ENCODE assay signal across 8 cellular contexts in genomic region chr22:46233231-46233630, GRCh38. TPM values are rescaled to one million over a fixed set of nuclear protein-coding genes. Genes with fewer than 3 reads are reported as not detected.
DNase-seq lines count a peak whose midpoint lies in the region; ATAC-seq and TF ChIP-seq lines count a peak whose summit lies in the region.

No MANE protein-coding gene starts in this region.

- H4K8ac ChIP-seq in IMR-90 (ENCODE audit: low read depth in 2 of 2, low read length in 2 of 2): no peak overlapping the region

- dilution Hi-C loops in IMR-90 (cut with HindIII; ENCODE audit: low sequenced_read_pairs, unreplicated experiment): no loop called here

- H3K18ac ChIP-seq in IMR-90 (ENCODE audit: low read depth, low read length): no peak overlapping the region

- H4K5ac ChIP-seq in IMR-90 (ENCODE audit: low read depth, low read length): no peak overlapping the region

- H2AFZ ChIP-seq in IMR-90 (replicated peaks; ENCODE audit: low read length, poor library complexity): peak overlapping the region; percentile 8

- H3K4ac ChIP-seq in IMR-90 (ENCODE audit: low read depth, low read length): no peak overlapping the region

- CTCF ChIA-PET in IMR-90 (lab: Yijun Ruan, JAX) (no interaction called here), activated B cell treated with CpG ODN at 0.5 μM for 24 hours (lab: Charles Lee) (no interaction called here)
- CTCF ChIA-PET in activated CD8-positive, alpha-beta memory T cell treated with anti-CD3 and anti-CD28 coated beads, Interleukin-2, amount 10 ng/mL, durations not matched to agents 7 days and 5 days (lab: Charles Lee): no interaction called here

- no peak overlapping the region for H2BK120ac ChIP-seq in IMR-90 (ENCODE audit: low read depth, low read length)

- H3K36me3 ChIP-seq in IMR-90 (ENCODE audit: control insufficient read depth, insufficient read depth, low read length) (peaks cover 15% of the 10 kb centered on the region), skeletal muscle satellite cell (ENCODE audit: insufficient read depth, low read length) (peaks cover 5% of the 10 kb centered on the region)

- H3K27ac ChIP-seq in IMR-90 (ENCODE audit: insufficient read depth, low read length): no peak overlapping the region

- H2BK20ac ChIP-seq in IMR-90 (ENCODE audit: low read depth, low read length): no peak overlapping the region

- POLR2A ChIA-PET in IMR-90 (lab: Charles Lee; ENCODE audit: unreplicated experiment) (no interaction called here), activated B cell treated with CpG ODN at 0.5 μM for 24 hours (lab: Charles Lee) (no interaction called here)

- TF ChIP-seq CTCF in IMR-90 (conservative IDR thresholded peaks at IDR 0.05; ENCODE audit: low read depth, low read length) (no peak), activated B cell treated with CpG ODN at 0.5 μM for 24 hours (IDR thresholded peaks at IDR 0.05) (no peak)

- no peaks in the 10 kb centered on the region for H3K27me3 Mint-ChIP-seq in activated B cell treated with CpG ODN at 0.5 μM for 24 hours
- H3K27me3 Mint-ChIP-seq in activated CD8-positive, alpha-beta memory T cell treated with anti-CD3 and anti-CD28 coated beads, Interleukin-2, amount 10 ng/mL, durations not matched to agents 7 days and 5 days: no peaks in the 10 kb centered on the region

- no peaks in the 10 kb centered on the region for H3K79me1 ChIP-seq in IMR-90 (ENCODE audit: low read depth in 1 of 2, low read length in 2 of 2)

- no peak overlapping the region for H3K4me2 ChIP-seq in IMR-90 (ENCODE audit: low read depth, low read length)
- H3K4me2 ChIP-seq in skeletal muscle satellite cell (ENCODE audit: low read length): peak overlapping the region; percentile 73

- no peak overlapping the region for H3K4me3 Mint-ChIP-seq in activated B cell treated with CpG ODN at 0.5 μM for 24 hours
- H3K4me3 Mint-ChIP-seq in activated CD8-positive, alpha-beta memory T cell treated with anti-CD3 and anti-CD28 coated beads, Interleukin-2, amount 10 ng/mL, durations not matched to agents 7 days and 5 days: no peak overlapping the region

- 0 out of 2 replicates have a peak overlapping the region, but pooled peaks have one; percentile 21 for H3K14ac ChIP-seq in IMR-90 (replicated peaks; ENCODE audit: low read depth, low read length)

- no peak overlapping the region for H2AK5ac ChIP-seq in IMR-90 (ENCODE audit: low read depth, low read length)

- H4K20me1 ChIP-seq in IMR-90 (ENCODE audit: insufficient read depth, low read length): peaks cover 3% of the 10 kb centered on the region; the same call in 1 of the 2 replicates

- TF ChIP-seq RAD21 in IMR-90 (IDR thresholded peaks at IDR 0.05; ENCODE audit: low read length): no peak

- H3K27me3 ChIP-seq in IMR-90 (ENCODE audit: control insufficient read depth, insufficient read depth, low read length): no peaks in the 10 kb centered on the region
- no peaks in the 10 kb centered on the region for H3K27me3 ChIP-seq in skeletal muscle satellite cell (ENCODE audit: control insufficient read depth, insufficient read depth, low read length)

- DNase-seq in IMR-90 (peak; percentile 29), activated B cell treated with CpG ODN at 0.5 μM for 24 hours (no peak), left cardiac atrium (peak; percentile 61)
- DNase-seq in activated CD8-positive, alpha-beta memory T cell treated with anti-CD3 and anti-CD28 coated beads, Interleukin-2, amount 10 ng/mL, durations not matched to agents 7 days and 5 days: no peak

- peaks cover 12% of the 10 kb centered on the region for H3K9me1 ChIP-seq in IMR-90 (ENCODE audit: insufficient read depth, low read length)

- no peaks in the 10 kb centered on the region for H3K9me3 ChIP-seq in IMR-90 (ENCODE audit: control insufficient read depth, insufficient read depth, low read length)
- no peaks in the 10 kb centered on the region for H3K9me3 ChIP-seq in skeletal muscle satellite cell (replicated peaks; ENCODE audit: low read length)

- no peak for TF ChIP-seq POLR2A in IMR-90 (IDR thresholded peaks at IDR 0.05; ENCODE audit: low read depth, low read length)

- no peaks in the 10 kb centered on the region for H3K9me3 Mint-ChIP-seq in activated B cell treated with CpG ODN at 0.5 μM for 24 hours
- H3K9me3 Mint-ChIP-seq in activated CD8-positive, alpha-beta memory T cell treated with anti-CD3 and anti-CD28 coated beads, Interleukin-2, amount 10 ng/mL, durations not matched to agents 7 days and 5 days (ENCODE audit: low read depth): no peaks in the 10 kb centered on the region

- no peak overlapping the region for H3K56ac ChIP-seq in IMR-90 (ENCODE audit: extremely low read depth, insufficient read depth, low read length)

- no peak overlapping the region for H2BK15ac ChIP-seq in IMR-90 (ENCODE audit: low read depth, low read length)

- H2BK5ac ChIP-seq in IMR-90 (ENCODE audit: low read depth, low read length, poor library complexity, severe bottlenecking): no peak overlapping the region

- H3K4me1 ChIP-seq in IMR-90 (ENCODE audit: control insufficient read depth, insufficient read depth, low read length): peaks cover 7% of the 10 kb centered on the region
- H3K4me1 ChIP-seq in skeletal muscle satellite cell (ENCODE audit: control insufficient read depth, insufficient read depth, low read length): peaks cover 11% of the 10 kb centered on the region

- no TSS peak for BruUV-seq in IMR-90 (replicated peaks; lab: Mats Ljungman, UMichigan)

- H3K27ac Mint-ChIP-seq in activated B cell treated with CpG ODN at 0.5 μM for 24 hours: no peak overlapping the region
- no peak overlapping the region for H3K27ac Mint-ChIP-seq in activated CD8-positive, alpha-beta memory T cell treated with anti-CD3 and anti-CD28 coated beads, Interleukin-2, amount 10 ng/mL, durations not matched to agents 7 days and 5 days

- H3K9ac ChIP-seq in IMR-90 (ENCODE audit: low read depth, low read length): no peak overlapping the region
- H3K9ac ChIP-seq in skeletal muscle satellite cell (ENCODE audit: low read depth, low read length): no peak overlapping the region

- in situ Hi-C loops in IMR-90 (cut with MboI; ENCODE audit: low sequenced_read_pairs): no loop called here

- H3K36me3 Mint-ChIP-seq in activated B cell treated with CpG ODN at 0.5 μM for 24 hours (ENCODE audit: low read depth): peaks cover 32% of the 10 kb centered on the region
- H3K36me3 Mint-ChIP-seq in activated CD8-positive, alpha-beta memory T cell treated with anti-CD3 and anti-CD28 coated beads, Interleukin-2, amount 10 ng/mL, durations not matched to agents 7 days and 5 days: peaks cover 15% of the 10 kb centered on the region

- H3K4me1 Mint-ChIP-seq in activated B cell treated with CpG ODN at 0.5 μM for 24 hours: peaks cover 1% of the 10 kb centered on the region
- no peaks in the 10 kb centered on the region for H3K4me1 Mint-ChIP-seq in activated CD8-positive, alpha-beta memory T cell treated with anti-CD3 and anti-CD28 coated beads, Interleukin-2, amount 10 ng/mL, durations not matched to agents 7 days and 5 days

- intact Hi-C loops in IMR-90 (cut with micrococcal nuclease) (no loop called here), activated B cell treated with CpG ODN at 0.5 μM for 24 hours (cut with micrococcal nuclease) (no loop called here), left cardiac atrium (cut with DNase I) (no loop called here)

- no peak overlapping the region for H4K91ac ChIP-seq in IMR-90 (ENCODE audit: insufficient read depth, low read depth, low read length)

- WGBS in IMR-90 (ENCODE audit: extremely low coverage in 2 of 2, insufficient read length in 1 of 2), 2 experiments: no CpG with 5 or more reads among the region's 9 CpGs

- ATAC-seq in IMR-90 (ENCODE audit: low read depth) (peak; percentile 48), activated B cell treated with CpG ODN at 0.5 μM for 24 hours (ENCODE audit: low read depth) (peak; percentile 47), left cardiac atrium (peak; percentile 86 to 95), HG03159 (IDR thresholded peaks at IDR 0.05; ENCODE audit: unreplicated experiment) (no peak), HG03457 (IDR thresholded peaks at IDR 0.05; ENCODE audit: unreplicated experiment) (no peak), GM21619 (IDR thresholded peaks at IDR 0.05; ENCODE audit: unreplicated experiment) (no peak)
- ATAC-seq in activated CD8-positive, alpha-beta memory T cell treated with anti-CD3 and anti-CD28 coated beads, Interleukin-2, amount 10 ng/mL, durations not matched to agents 7 days and 5 days: no peak

- H2AK9ac ChIP-seq in IMR-90 (replicated peaks; ENCODE audit: low read depth, low read length, poor library complexity): peak overlapping the region; percentile 44

- H3K4me3 ChIP-seq in IMR-90 (ENCODE audit: insufficient read depth, low read depth, low read length) (no peak overlapping the region), skeletal muscle satellite cell (ENCODE audit: low read length) (peak overlapping the region; percentile 28)

- no peak overlapping the region for H3K23ac ChIP-seq in IMR-90 (ENCODE audit: low read depth, low read length)

RNA-seq across cellular contexts. Expression of gene CDPF1, which starts 16.9 kb away (rescaled TPM):
- total RNA-seq in IMR-90 (2012; rRNA removed): 8.9 and 11.5 TPM in 2 replicates
- polyA plus RNA-seq in IMR-90 (2012; rRNA removed): 14.5 and 18.6 TPM in 2 replicates
- 14.2 and 21.5 TPM in 2 replicates for polyA plus RNA-seq in IMR-90 (2012; cell fraction: cytosol; rRNA removed)
- 31.7 and 48.8 TPM in 2 replicates for polyA plus RNA-seq in IMR-90 (2012; cell fraction: nucleus; rRNA removed; ENCODE audit: low replicate concordance)
- total RNA-seq in activated B cell treated with CpG ODN at 0.5 μM for 24 hours: 10.3 and 14.3 TPM in 2 replicates
- total RNA-seq in left cardiac atrium: 1 to 10 TPM; 8.1 to 8.2 TPM
- 9.1 and 16.4 TPM in 2 replicates for total RNA-seq in skeletal muscle satellite cell (2012; rRNA removed)
- total RNA-seq in activated CD8-positive, alpha-beta memory T cell treated with anti-CD3 and anti-CD28 coated beads, Interleukin-2, amount 10 ng/mL, durations not matched to agents 7 days and 5 days: 10 to 100 TPM; 11.0 to 11.1 TPM

RNA-seq across cellular contexts. Expression of gene PKDREJ, which starts 29.9 kb away (rescaled TPM):
- total RNA-seq in IMR-90 (2012; rRNA removed) (not detected in 2 replicates), activated B cell treated with CpG ODN at 0.5 μM for 24 hours (not detected in 2 replicates), left cardiac atrium (under 1 TPM; 0.12 to 0.13 TPM)
- 0.02 TPM in 1 of 2 replicates, not detected in the other for polyA plus RNA-seq in IMR-90 (2012; rRNA removed)
- not detected in 2 replicates for polyA plus RNA-seq in IMR-90 (2012; cell fraction: cytosol; rRNA removed)
- 0.02 TPM in 1 of 2 replicates, not detected in the other for polyA plus RNA-seq in IMR-90 (2012; cell fraction: nucleus; rRNA removed; ENCODE audit: low replicate concordance)
- total RNA-seq in skeletal muscle satellite cell (2012; rRNA removed): not detected in 2 replicates
- total RNA-seq in activated CD8-positive, alpha-beta memory T cell treated with anti-CD3 and anti-CD28 coated beads, Interleukin-2, amount 10 ng/mL, durations not matched to agents 7 days and 5 days: not detected

RNA-seq across cellular contexts. Expression of gene TTC38, which starts 34.6 kb away (rescaled TPM):
- total RNA-seq in IMR-90 (2012; rRNA removed) (52.3 and 74.2 TPM in 2 replicates), activated B cell treated with CpG ODN at 0.5 μM for 24 hours (9.8 and 11.8 TPM in 2 replicates), left cardiac atrium (10 to 100 TPM; 22.7 to 23.1 TPM)
- polyA plus RNA-seq in IMR-90 (2012; rRNA removed): 43.0 and 43.6 TPM in 2 replicates
- polyA plus RNA-seq in IMR-90 (2012; cell fraction: cytosol; rRNA removed): 32.5 and 46.3 TPM in 2 replicates
- 61.7 and 68.8 TPM in 2 replicates for polyA plus RNA-seq in IMR-90 (2012; cell fraction: nucleus; rRNA removed; ENCODE audit: low replicate concordance)
- 18.1 and 22.3 TPM in 2 replicates for total RNA-seq in skeletal muscle satellite cell (2012; rRNA removed)
- total RNA-seq in activated CD8-positive, alpha-beta memory T cell treated with anti-CD3 and anti-CD28 coated beads, Interleukin-2, amount 10 ng/mL, durations not matched to agents 7 days and 5 days: 10 to 100 TPM; 35.3 to 37.1 TPM

Comparison
In these comparisons a context has a peak if more than half of its experiments do, and no peak if none do; other contexts are left out.
1. ATAC-seq: peak in IMR-90 (single experiment), activated B cell treated with CpG ODN at 0.5 μM for 24 hours (single experiment) and left cardiac atrium (2 of 2); none in activated CD8-positive, alpha-beta memory T cell treated with anti-CD3 and anti-CD28 coated beads, Interleukin-2, amount 10 ng/mL, durations not matched to agents 7 days and 5 days (single experiment), HG03159 (single experiment), HG03457 (single experiment) and GM21619 (single experiment).
2. DNase-seq: peak in IMR-90 (single experiment) and left cardiac atrium (single experiment); none in activated B cell treated with CpG ODN at 0.5 μM for 24 hours (single experiment) and activated CD8-positive, alpha-beta memory T cell treated with anti-CD3 and anti-CD28 coated beads, Interleukin-2, amount 10 ng/mL, durations not matched to agents 7 days and 5 days (single experiment).